In the genomic region with DNA sequence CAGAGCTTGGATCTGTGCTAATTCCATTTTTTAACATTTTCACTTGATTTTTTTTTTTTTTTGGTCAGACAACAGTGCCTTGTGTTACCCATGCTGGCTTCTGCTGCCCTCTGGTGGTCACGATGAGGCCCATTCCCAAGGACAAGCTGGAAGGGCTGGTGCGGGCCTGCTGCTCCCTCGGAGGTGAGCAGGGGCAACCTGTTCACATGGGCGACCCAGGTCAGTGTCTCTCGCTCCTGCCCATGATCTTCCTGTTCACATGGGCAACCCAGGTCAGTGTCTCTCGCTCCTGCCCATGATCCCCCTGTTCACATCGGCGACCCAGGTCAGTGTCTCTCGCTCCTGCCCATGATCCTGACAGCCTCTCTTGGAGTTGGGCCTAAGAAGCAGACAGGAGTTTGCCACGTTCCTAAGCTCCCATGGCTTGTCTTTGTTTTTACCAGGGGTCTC, we compare ENCODE assay signal across 8 cellular contexts. TPM values are rescaled to one million over a fixed set of nuclear protein-coding genes. Genes with fewer than 3 reads are reported as not detected.
A peak's percentile ranks its signal among the peaks of the same experiment; 100 is the strongest.
DNase-seq lines count a peak whose midpoint lies in the region; ATAC-seq, FAIRE-seq and TF ChIP-seq lines count a peak whose summit lies in the region.

No MANE protein-coding gene starts in this region.

- H3K4me3 Mint-ChIP-seq in nephron, result no peak overlapping the region
- H3K4me3 Mint-ChIP-seq in stimulated activated naive B cell treated with anti-CD40 and anti-IgM and Interleukin-4, amounts not matched to agents 10 μg/mL and 1 μg/mL and 100 μg/mL, for 72 hours, result no peak overlapping the region

- no peak overlapping the region for H3K4me3 ChIP-seq in Panc1 (ENCODE audit: low read depth in 2 of 2, low read length in 2 of 2)
- H3K4me3 ChIP-seq in fibroblast of mammary gland (ENCODE audit: control insufficient read depth, low read depth, low read length), result no peak overlapping the region

- POLR2A ChIA-PET in Panc1 (lab: Charles Lee), result interaction anchor here (0.5 kb wide), 1 partner anchor 415 kb away, joined by 5 read pairs; no protein-coding TSS in a partner anchor

- no peaks in the 10 kb centered on the region for H3K4me1 ChIP-seq in Panc1 (ENCODE audit: control insufficient read depth, insufficient read depth, low read length)

- ATAC-seq in Panc1, result peak; percentile 95
- peak; percentile 85 to 86 for ATAC-seq in stimulated activated naive B cell treated with anti-CD40 and anti-IgM and Interleukin-4, amounts not matched to agents 10 μg/mL and 1 μg/mL and 100 μg/mL, for 72 hours (replicated peaks)
- ATAC-seq in GM19467 (IDR thresholded peaks at IDR 0.05; ENCODE audit: unreplicated experiment), result no peak

- no peaks in the 10 kb centered on the region for H3K9me3 Mint-ChIP-seq in nephron
- no peaks in the 10 kb centered on the region for H3K9me3 Mint-ChIP-seq in stimulated activated naive B cell treated with anti-CD40 and anti-IgM and Interleukin-4, amounts not matched to agents 10 μg/mL and 1 μg/mL and 100 μg/mL, for 72 hours

- in situ Hi-C loops in Panc1 (cut with HindIII; ENCODE audit: low pct_unique_long_range_greater_than_20kb, low sequenced_read_pairs), result no loop called here

- peaks cover 36% of the 10 kb centered on the region for H3K36me3 Mint-ChIP-seq in nephron (ENCODE audit: low read depth)
- peaks cover 31 to 38% of the 10 kb centered on the region in 2 donors for H3K36me3 Mint-ChIP-seq in stimulated activated naive B cell treated with anti-CD40 and anti-IgM and Interleukin-4, amounts not matched to agents 10 μg/mL and 1 μg/mL and 100 μg/mL, for 72 hours

- no peaks in the 10 kb centered on the region for H3K9me3 ChIP-seq in Panc1 (ENCODE audit: control insufficient read depth, insufficient read depth, low read depth, low read length)

- intact Hi-C loops in Panc1 (cut with micrococcal nuclease; ENCODE audit: unreplicated experiment), result loop anchor here (2.0 kb wide), 1 partner anchor 270 kb away; no protein-coding TSS in a partner anchor

- H3K27me3 ChIP-seq in Panc1 (ENCODE audit: control insufficient read depth, insufficient read depth, low read length), result no peaks in the 10 kb centered on the region

- peaks cover 17% of the 10 kb centered on the region for H3K4me1 Mint-ChIP-seq in nephron
- peaks cover 5 to 16% of the 10 kb centered on the region in 2 donors for H3K4me1 Mint-ChIP-seq in stimulated activated naive B cell treated with anti-CD40 and anti-IgM and Interleukin-4, amounts not matched to agents 10 μg/mL and 1 μg/mL and 100 μg/mL, for 72 hours

- CTCF ChIA-PET in Panc1 (lab: Charles Lee), result interaction anchor here (0.5 to 1.3 kb wide), 14 partner anchors 10 to 413 kb away, joined by 3 to 10 read pairs (median 5); no protein-coding TSS in a partner anchor

- no TSS peak for BruUV-seq in Panc1 (replicated peaks; lab: Mats Ljungman, UMichigan)

- no peak for FAIRE-seq in D721Med (lab: Jason Lieb, UNC)

- H3K27ac ChIP-seq in Panc1 (ENCODE audit: low read length), result no peak overlapping the region

- DNase-seq in D721Med (ENCODE audit: insufficient read length, low spot score) (peak; percentile 58), HUDEP-2 (lab: John Stamatoyannopoulos, UW; ENCODE audit: unreplicated experiment in 76 of 76) (peak in 65 of 76 experiments; percentile 4 to 79 (median 49)), Panc1 (ENCODE audit: low read depth, low spot score) (peak; percentile 25), activated T-helper 1 cell treated with Interleukin-2 at 50 U/mL for 16 hours (ENCODE audit: low read depth) (peak; percentile 62), fibroblast of mammary gland (ENCODE audit: low read depth) (peak; percentile 77)
- peak; percentile 62 for DNase-seq in stimulated activated naive B cell treated with anti-CD40 and anti-IgM and Interleukin-4, amounts not matched to agents 10 μg/mL and 1 μg/mL and 100 μg/mL, for 72 hours

- H3K36me3 ChIP-seq in Panc1 (ENCODE audit: control insufficient read depth, insufficient read depth, low read length), result no peaks in the 10 kb centered on the region

- peak overlapping the region in 2 of 3 experiments; percentile 21 to 38 for H3K27ac Mint-ChIP-seq in nephron
- no peak overlapping the region for H3K27ac Mint-ChIP-seq in stimulated activated naive B cell treated with anti-CD40 and anti-IgM and Interleukin-4, amounts not matched to agents 10 μg/mL and 1 μg/mL and 100 μg/mL, for 72 hours

- TF ChIP-seq CTCF in D721Med (IDR thresholded peaks at IDR 0.05; ENCODE audit: insufficient read depth, missing control alignments) (peak; percentile 90), Panc1 (IDR thresholded peaks at IDR 0.05) (peak; percentile 86), fibroblast of mammary gland (conservative IDR thresholded peaks at IDR 0.05; ENCODE audit: control insufficient read depth, insufficient read depth, low read depth, low read length) (peak; percentile 89), nephron (IDR thresholded peaks at IDR 0.05; ENCODE audit: unreplicated experiment in 3 of 3) (peak; percentile 79 to 93 (median 86))

- H3K27me3 Mint-ChIP-seq in nephron (ENCODE audit: low read depth), result no peaks in the 10 kb centered on the region
- no peaks in the 10 kb centered on the region for H3K27me3 Mint-ChIP-seq in stimulated activated naive B cell treated with anti-CD40 and anti-IgM and Interleukin-4, amounts not matched to agents 10 μg/mL and 1 μg/mL and 100 μg/mL, for 72 hours

RNA-seq across cellular contexts. Expression of a gene that starts 59.4 kb away (rescaled TPM):
- 21.3 TPM for total RNA-seq in Panc1 (2021; ENCODE audit: unreplicated experiment)
- polyA plus RNA-seq in Panc1 (2012; ENCODE audit: insufficient read length), result 21.6 TPM

Comparison
In these comparisons a context has a peak if more than half of its experiments do, and no peak if none do; other contexts are left out.
1. DNase-seq: peak in every context shown above with its lines; median percentile 77 in fibroblast of mammary gland; 62 in activated T-helper 1 cell treated with Interleukin-2 at 50 U/mL for 16 hours; 62 in stimulated activated naive B cell treated with anti-CD40 and anti-IgM and Interleukin-4, amounts not matched to agents 10 μg/mL and 1 μg/mL and 100 μg/mL, for 72 hours; 58 in D721Med; 49 in HUDEP-2; 25 in Panc1.